ENCODE assay signal across 16 cellular contexts in genomic region chr10:11112718-11113117, GRCh38.
"Had no signal": no experiment of that assay in that cellular context is flagged by ENCODE, and none has a peak within 500 bp of the region (broad histone marks: within the 10 kb centered on the region; RNA-seq: fewer than 3 reads in every experiment).

No MANE protein-coding gene starts in this region.

- H3K36me3 Mint-ChIP-seq: natural killer cell, type B pancreatic cell had no signal

- DNase-seq: activated CD8-positive, alpha-beta memory T cell treated with anti-CD3 and anti-CD28 coated beads for 24 hours; activated naive CD4-positive, alpha-beta T cell; activated naive CD8-positive, alpha-beta T cell treated with anti-CD3 and anti-CD28 coated beads, Interleukin-2, amount 50 U/mL, for 24 hours; aorta; endodermal cell; hypothalamus; kidney glomerular epithelial cell; left ventricle myocardium superior; mesendoderm; natural killer cell; retina; stimulated activated CD4-positive, alpha-beta T cell treated with anti-CD3 and anti-CD28 coated beads, Interleukin-2, amount 100 ng/mL, for 48 hours; SW 1271; T-helper 9 cell had no signal

- ATAC-seq: left ventricle myocardium superior had no signal

- H3K27ac Mint-ChIP-seq: activated T-helper 1 cell treated with anti-CD3 and anti-CD28 coated beads, Interleukin-12 subunit alpha, Interleukin-12 subunit beta, Interleukin-2, Interleukin-4 antibody, amounts not matched to agents 30 ng/mL and 10 ng/mL and 1 ng/mL, durations not matched to agents 14 hours and 24 hours and 36 hours; endodermal cell; type B pancreatic cell had no signal

- H3K9me3 Mint-ChIP-seq: activated naive CD8-positive, alpha-beta T cell treated with anti-CD3 and anti-CD28 coated beads, Interleukin-2, amount 50 U/mL, for 24 hours; endodermal cell; natural killer cell had no signal

- H3K27me3 Mint-ChIP-seq: activated naive CD8-positive, alpha-beta T cell treated with anti-CD3 and anti-CD28 coated beads, Interleukin-2, amount 50 U/mL, for 24 hours had no signal

- H3K4me3 Mint-ChIP-seq: activated T-helper 1 cell treated with anti-CD3 and anti-CD28 coated beads, Interleukin-12 subunit alpha, Interleukin-12 subunit beta, Interleukin-2, Interleukin-4 antibody, amounts not matched to agents 30 ng/mL and 10 ng/mL and 1 ng/mL, durations not matched to agents 14 hours and 24 hours and 36 hours; endodermal cell; type B pancreatic cell had no signal
